1 cellular context compared by ENCODE assay signal in the genomic region with DNA sequence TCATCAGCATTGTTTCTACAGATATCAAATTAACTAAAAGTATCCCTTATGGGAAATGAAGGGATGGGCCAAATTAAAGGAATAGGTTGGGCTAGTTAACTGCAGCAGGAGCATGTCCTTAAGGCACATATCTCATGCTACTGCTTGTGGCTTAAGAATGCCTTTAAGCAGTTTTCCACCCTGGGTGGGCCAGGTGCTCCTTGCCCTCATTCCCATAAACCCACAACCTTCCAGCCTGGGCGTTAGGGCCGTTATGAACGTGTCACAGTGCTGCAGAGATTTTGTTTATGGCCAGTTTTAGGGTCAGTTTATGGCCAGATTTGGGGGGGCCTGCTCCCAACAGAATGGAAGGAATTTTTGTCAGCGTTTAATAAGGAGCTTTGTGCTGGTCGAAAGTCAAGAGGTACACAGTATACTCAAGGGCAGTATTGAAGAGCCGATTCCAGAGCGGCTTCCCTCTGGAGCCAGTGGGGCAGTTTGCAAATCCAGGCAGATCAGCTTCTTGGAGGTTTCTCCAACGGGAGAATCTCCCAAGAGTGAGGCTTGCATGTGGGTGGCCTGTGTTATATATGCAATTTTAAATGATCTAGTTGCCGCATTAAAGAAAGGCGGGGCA.
TF ChIP-seq lines count a peak whose summit lies in the region.

No MANE protein-coding gene starts in this region.

TF ChIP-seq in GM23338, 12 proteins besides CTCF, POLR2A, EP300 and RAD21 (continued from another document):
- TF ChIP-seq ZNF462 (CRISPR knock-in tag; IDR thresholded peaks at IDR 0.05) (no peak), NANOG (IDR thresholded peaks at IDR 0.05; ENCODE audit: borderline replicate concordance) (no peak), JUNB (IDR thresholded peaks at IDR 0.05; ENCODE audit: unreplicated experiment) (no peak)
